ENCODE assay signal across 24 cellular contexts in genomic region chr1:162351443-162351842, GRCh38.
"Had no signal": no experiment of that assay in that cellular context is flagged by ENCODE, and none has a peak within 500 bp of the region (broad histone marks: within the 10 kb centered on the region; RNA-seq: fewer than 3 reads in every experiment).

No MANE protein-coding gene starts in this region.

- ATAC-seq: activated CD8-positive, alpha-beta T cell treated with anti-CD3 and anti-CD28 coated beads, Interleukin-2, amount 10 ng/mL, durations not matched to agents 7 days and 5 days; WTC11 had no signal

- H3K36me3 Mint-ChIP-seq: activated naive CD8-positive, alpha-beta T cell had no signal

- H3K27ac Mint-ChIP-seq: activated CD8-positive, alpha-beta T cell treated with anti-CD3 and anti-CD28 coated beads, Interleukin-2, amount 10 ng/mL, durations not matched to agents 7 days and 5 days; activated naive CD8-positive, alpha-beta T cell; activated T-cell treated with anti-CD3 and anti-CD28 coated beads, Interleukin-2, amount 50 U/mL, for 24 hours; activated T-helper 1 cell treated with anti-CD3 and anti-CD28 coated beads, Interleukin-12 subunit alpha, Interleukin-12 subunit beta, Interleukin-2, Interleukin-4 antibody, amounts not matched to agents 30 ng/mL and 10 ng/mL and 1 ng/mL, durations not matched to agents 14 hours and 24 hours and 36 hours; brain; T-helper 1 cell treated with Interleukin-12 subunit alpha and Interleukin-12 subunit beta and Interleukin-4 antibody, amounts not matched to agents 30 μg/mL and 1 μg/mL, for 36 hours; WTC11 had no signal

- H3K4me3 Mint-ChIP-seq: activated CD8-positive, alpha-beta T cell treated with anti-CD3 and anti-CD28 coated beads, Interleukin-2, amount 10 ng/mL, durations not matched to agents 7 days and 5 days; activated naive CD8-positive, alpha-beta T cell; activated T-cell treated with anti-CD3 and anti-CD28 coated beads, Interleukin-2, amount 50 U/mL, for 24 hours; activated T-helper 1 cell treated with anti-CD3 and anti-CD28 coated beads, Interleukin-12 subunit alpha, Interleukin-12 subunit beta, Interleukin-2, Interleukin-4 antibody, amounts not matched to agents 30 ng/mL and 10 ng/mL and 1 ng/mL, durations not matched to agents 14 hours and 24 hours and 36 hours; brain; T-helper 1 cell treated with Interleukin-12 subunit alpha and Interleukin-12 subunit beta and Interleukin-4 antibody, amounts not matched to agents 30 μg/mL and 1 μg/mL, for 36 hours; WTC11 had no signal

- DNase-seq: activated CD4-positive, alpha-beta T cell treated with anti-CD3 and anti-CD28 coated beads for 48 hours; activated CD4-positive, alpha-beta T cell treated with anti-CD3 and anti-CD28 coated beads, Interleukin-2, amount 50 U/mL, for 4 hours; activated CD4-positive, CD25-positive, alpha-beta regulatory T cell treated with anti-CD3 and anti-CD28 coated beads, Interleukin-2, amount 50 U/mL, for 72 hours; activated CD8-positive, alpha-beta T cell treated with anti-CD3 and anti-CD28 coated beads, Interleukin-2, amount 10 ng/mL, durations not matched to agents 7 days and 5 days; activated effector memory CD4-positive, alpha-beta T cell treated with Interleukin-2 at 50 U/mL for 16 hours; activated naive CD4-positive, alpha-beta T cell treated with Interleukin-2 at 50 U/mL for 16 hours; activated T-cell treated with anti-CD3 and anti-CD28 coated beads, Interleukin-2, amount 50 U/mL, for 24 hours; amygdala; KG1; NCI-H1092; NCI-H1417; NCI-H1694; NCI-H2029; NCI-H2107; NCI-H345; NCI-H510A; NCI-H82; SHP77 treated with DMSO at 0.1 percent for 48 hours; T-helper 9 cell had no signal

- H3K27me3 Mint-ChIP-seq: brain had no signal

- H3K9me3 Mint-ChIP-seq: activated T-cell treated with anti-CD3 and anti-CD28 coated beads, Interleukin-2, amount 50 U/mL, for 24 hours; activated T-helper 1 cell treated with anti-CD3 and anti-CD28 coated beads, Interleukin-12 subunit alpha, Interleukin-12 subunit beta, Interleukin-2, Interleukin-4 antibody, amounts not matched to agents 30 ng/mL and 10 ng/mL and 1 ng/mL, durations not matched to agents 14 hours and 24 hours and 36 hours; brain; T-helper 1 cell treated with Interleukin-12 subunit alpha and Interleukin-12 subunit beta and Interleukin-4 antibody, amounts not matched to agents 30 μg/mL and 1 μg/mL, for 36 hours; WTC11 had no signal
